In the genomic region with DNA sequence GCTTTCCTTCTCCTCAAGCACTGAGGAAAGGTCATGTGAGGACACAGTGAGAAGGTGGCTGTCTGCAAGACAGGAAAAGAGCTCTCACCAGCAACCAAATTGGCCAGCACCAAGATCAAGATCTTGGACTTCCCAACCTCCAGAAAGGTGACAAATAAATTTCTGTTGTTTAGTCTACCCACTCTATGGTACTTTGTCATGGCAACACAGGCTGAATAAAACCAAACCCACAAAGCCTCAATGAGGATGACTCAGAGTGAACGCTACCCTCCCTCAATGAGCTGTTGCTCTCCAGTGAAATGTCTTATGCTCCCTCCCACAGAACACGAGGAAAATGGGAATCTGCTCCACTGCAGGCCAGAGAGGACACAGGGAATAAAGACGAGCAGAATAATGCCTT, we compare ENCODE assay signal across 1 cellular context.
TF ChIP-seq lines count a peak whose summit lies in the region.

No MANE protein-coding gene starts in this region.

TF ChIP-seq in K562, 482 proteins besides CTCF, POLR2A, EP300 and RAD21 (continued from another document):
- TF ChIP-seq, protein P1, sequence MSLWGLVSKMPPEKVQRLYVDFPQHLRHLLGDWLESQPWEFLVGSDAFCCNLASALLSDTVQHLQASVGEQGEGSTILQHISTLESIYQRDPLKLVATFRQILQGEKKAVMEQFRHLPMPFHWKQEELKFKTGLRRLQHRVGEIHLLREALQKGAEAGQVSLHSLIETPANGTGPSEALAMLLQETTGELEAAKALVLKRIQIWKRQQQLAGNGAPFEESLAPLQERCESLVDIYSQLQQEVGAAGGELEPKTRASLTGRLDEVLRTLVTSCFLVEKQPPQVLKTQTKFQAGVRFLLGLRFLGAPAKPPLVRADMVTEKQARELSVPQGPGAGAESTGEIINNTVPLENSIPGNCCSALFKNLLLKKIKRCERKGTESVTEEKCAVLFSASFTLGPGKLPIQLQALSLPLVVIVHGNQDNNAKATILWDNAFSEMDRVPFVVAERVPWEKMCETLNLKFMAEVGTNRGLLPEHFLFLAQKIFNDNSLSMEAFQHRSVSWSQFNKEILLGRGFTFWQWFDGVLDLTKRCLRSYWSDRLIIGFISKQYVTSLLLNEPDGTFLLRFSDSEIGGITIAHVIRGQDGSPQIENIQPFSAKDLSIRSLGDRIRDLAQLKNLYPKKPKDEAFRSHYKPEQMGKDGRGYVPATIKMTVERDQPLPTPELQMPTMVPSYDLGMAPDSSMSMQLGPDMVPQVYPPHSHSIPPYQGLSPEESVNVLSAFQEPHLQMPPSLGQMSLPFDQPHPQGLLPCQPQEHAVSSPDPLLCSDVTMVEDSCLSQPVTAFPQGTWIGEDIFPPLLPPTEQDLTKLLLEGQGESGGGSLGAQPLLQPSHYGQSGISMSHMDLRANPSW (CRISPR knock-in tag; IDR thresholded peaks at IDR 0.05) = no peak
- TF ChIP-seq ZBTB17 (CRISPR knock-in tag; IDR thresholded peaks at IDR 0.05) = no peak
- peak; percentile 37 for TF ChIP-seq RFX1 (IDR thresholded peaks at IDR 0.05)
